In the genomic region with DNA sequence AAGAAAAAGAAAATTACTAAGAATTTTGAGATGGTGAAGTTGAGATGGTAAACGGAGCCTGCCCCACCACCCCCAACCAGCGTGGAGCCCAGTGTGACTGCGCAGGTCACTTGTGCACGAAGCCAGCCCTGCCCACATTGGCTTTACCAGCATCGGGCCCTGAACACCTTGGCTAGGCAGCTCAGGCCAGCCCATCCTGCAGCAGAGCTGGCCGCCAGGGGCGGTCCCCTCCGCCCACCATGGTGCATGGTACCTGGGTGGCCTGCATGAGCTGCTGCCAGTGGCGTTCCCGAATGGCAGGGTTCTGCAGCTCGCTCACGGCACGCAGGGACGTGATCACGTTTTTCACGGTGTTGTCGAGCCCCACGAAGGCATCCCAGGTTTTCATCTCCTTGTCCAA, we compare ENCODE assay signal across 20 cellular contexts.
"Had no signal": no experiment of that assay in that cellular context is flagged by ENCODE, and none has a peak within 500 bp of the region (broad histone marks: within the 10 kb centered on the region; RNA-seq: fewer than 3 reads in every experiment).

No MANE protein-coding gene starts in this region.

- H3K36me3 ChIP-seq: colonic mucosa, esophagus muscularis mucosa, gastroesophageal sphincter, heart left ventricle, left lung, lower lobe of right lung had no signal

- H3K9me3 ChIP-seq: colonic mucosa, esophagus muscularis mucosa, heart left ventricle, left lung, lower lobe of right lung had no signal

- ATAC-seq: effector memory CD8-positive, alpha-beta T cell; foreskin keratinocyte; gastroesophageal sphincter; heart left ventricle; left cardiac atrium; left lung; left ventricle myocardium superior; lower lobe of right lung had no signal

- H3K27me3 ChIP-seq: colonic mucosa, esophagus muscularis mucosa, foreskin keratinocyte, gastroesophageal sphincter, heart left ventricle, hepatocyte, left lung had no signal

- H2AFZ ChIP-seq: hepatocyte had no signal

- H3K4me1 ChIP-seq: colonic mucosa, foreskin keratinocyte, gastroesophageal sphincter, left lung, lower lobe of right lung had no signal

- H3K4me2 ChIP-seq: hepatocyte had no signal

- H3K27ac ChIP-seq: colonic mucosa, esophagus muscularis mucosa, foreskin keratinocyte, gastroesophageal sphincter, heart left ventricle, hepatocyte, left lung, lower lobe of right lung had no signal

- DNase-seq: colonic mucosa; cortex of kidney; effector CD8-positive, alpha-beta T cell; effector memory CD8-positive, alpha-beta T cell; foreskin keratinocyte; heart left ventricle; hypothalamus; immature natural killer cell; islet precursor cell; left cardiac atrium; left ventricle myocardium superior; lower lobe of right lung; mesendoderm; midbrain had no signal

- FAIRE-seq: endothelial cell of umbilical vein, frontal cortex had no signal

- H3K4me3 ChIP-seq: colonic mucosa, esophagus muscularis mucosa, gastroesophageal sphincter, heart left ventricle, hepatocyte, left lung, lower lobe of right lung had no signal
